11 cellular contexts compared by ENCODE assay signal in genomic region chr14:75282166-75282547, GRCh38. TPM values are rescaled to one million over a fixed set of nuclear protein-coding genes. Genes with fewer than 3 reads are reported as not detected.
DNase-seq lines count a peak whose midpoint lies in the region; ATAC-seq, FAIRE-seq and TF ChIP-seq lines count a peak whose summit lies in the region.
"Had no signal": no experiment of that assay in that cellular context is flagged by ENCODE, and none has a peak within 500 bp of the region (broad histone marks: within the 10 kb centered on the region; RNA-seq: fewer than 3 reads in every experiment).

No MANE protein-coding gene starts in this region.

- DNase-seq in DMS53 (lab: John Stamatoyannopoulos, UW) (peak; percentile 52), DMS53 treated with DMSO at 0.1 percent for 48 hours (lab: John Stamatoyannopoulos, UW; ENCODE audit: unreplicated experiment) (no peak), iris pigment epithelial cell (ENCODE audit: low read depth) (peak; percentile 22), small intestine (peak; percentile 35), T1000 (lab: John Stamatoyannopoulos, UW) (no peak), thyroid gland (no peak)
- DNase-seq: 8988T, NCI-H446 had no signal

- no peak for FAIRE-seq in small intestine (lab: Jason Lieb, UNC)

- H3K4me3 Mint-ChIP-seq in brain: peak overlapping the region in 4 of 5 experiments; percentile 4 to 98 (median 20)

- H3K4me1 ChIP-seq in small intestine (ENCODE audit: control insufficient read depth in 2 of 2, insufficient read depth in 1 of 2, low read depth in 1 of 2, low read length in 1 of 2): no peaks in the 10 kb centered on the region
- H3K4me1 ChIP-seq in thyroid gland: peaks cover 20 to 27% of the 10 kb centered on the region in 2 donors

- H3K9me3 ChIP-seq in small intestine (ENCODE audit: control insufficient read depth, low read depth) (no peaks in the 10 kb centered on the region), thyroid gland (no peaks in the 10 kb centered on the region)

- no peak for TF ChIP-seq POLR2A in thyroid gland (IDR thresholded peaks at IDR 0.05)

- 86 to 89% (median 86%) methylated on average over 4 of the region's 4 CpGs for WGBS in small intestine, 3 donors
- 97 to 98% methylated on average over 4 of the region's 4 CpGs for WGBS in thyroid gland, 2 donors

- H3K36me3 ChIP-seq in small intestine (ENCODE audit: control insufficient read depth in 2 of 2, insufficient read depth in 2 of 2, low read length in 2 of 2) (peaks cover 4 to 15% of the 10 kb centered on the region in 2 donors), thyroid gland (peaks cover 11 to 35% of the 10 kb centered on the region in 2 donors)

- peak overlapping the region; percentile 52 to 88 for H3K27ac ChIP-seq in small intestine (ENCODE audit: low read depth in 1 of 2, low read length in 1 of 2)
- peak overlapping the region in 1 of 3 donors; percentile 1 for H3K27ac ChIP-seq in thyroid gland
- H3K27ac ChIP-seq: brain microvascular endothelial cell had no signal

- peaks cover 31% of the 10 kb centered on the region for H3K36me3 Mint-ChIP-seq in brain

- ATAC-seq in HG03457 (IDR thresholded peaks at IDR 0.05; ENCODE audit: unreplicated experiment): no peak

- H3K4me3 ChIP-seq in small intestine (ENCODE audit: low read depth in 1 of 2, low read length in 2 of 2) (peak overlapping the region in 1 of 2 donors; percentile 30), thyroid gland (replicated peaks in 1 of 3) (no peak overlapping the region)

- peaks cover 0 to 13% (median 0%) of the 10 kb centered on the region in 5 experiments for H3K9me3 Mint-ChIP-seq in brain

- peaks cover 46% of the 10 kb centered on the region for H3K27me3 Mint-ChIP-seq in brain

- H3K4me1 Mint-ChIP-seq in brain: peaks cover 53% of the 10 kb centered on the region

- peak overlapping the region in 3 of 5 experiments; percentile 6 to 99 (median 10) for H3K27ac Mint-ChIP-seq in brain

- TF ChIP-seq CTCF in brain (conservative IDR thresholded peaks at IDR 0.05): no peak
- TF ChIP-seq CTCF in thyroid gland (IDR thresholded peaks at IDR 0.05): no peak

- H3K27me3 ChIP-seq in small intestine (ENCODE audit: control insufficient read depth in 2 of 2, insufficient read depth in 2 of 2, low read length in 2 of 2) (no peaks in the 10 kb centered on the region), thyroid gland (no peaks in the 10 kb centered on the region)
- H3K27me3 ChIP-seq: brain microvascular endothelial cell had no signal

- intact Hi-C loops in thyroid gland (cut with DNase I): no loop called here

RNA-seq across cellular contexts. Expression of gene FOS, which starts 3.5 kb away (rescaled TPM):
- polyA plus RNA-seq in brain (ENCODE audit: insufficient read depth, low read depth, low replicate concordance): 9.4 TPM
- 100 to 1,000 TPM in 2 of 3 donors, 10 to 100 TPM in 1; 71.6 to 344 (median 136) TPM for polyA plus RNA-seq in small intestine
- 100 to 1,000 TPM in 2 of 4 donors, 10 to 100 TPM in 2; 32.1 to 239 (median 121) TPM for total RNA-seq in thyroid gland

Comparison
In these comparisons a context has a peak if more than half of its experiments do, and no peak if none do; other contexts are left out.
1. DNase-seq: peak in DMS53 (single experiment), iris pigment epithelial cell (single experiment) and small intestine (single experiment); none in DMS53 treated with DMSO at 0.1 percent for 48 hours (single experiment), T1000 (single experiment) and thyroid gland (0 of 2).